20 cellular contexts compared by ENCODE assay signal in genomic region chr3:50830451-50830850, GRCh38.
"Had no signal": no experiment of that assay in that cellular context is flagged by ENCODE, and none has a peak within 500 bp of the region (broad histone marks: within the 10 kb centered on the region; RNA-seq: fewer than 3 reads in every experiment).

No MANE protein-coding gene starts in this region.

- DNase-seq: activated CD4-positive, alpha-beta T cell treated with anti-CD3 and anti-CD28 coated beads, Interleukin-2, amount 50 U/mL, for 1 hour; activated CD4-positive, CD25-positive, alpha-beta regulatory T cell treated with anti-CD3 and anti-CD28 coated beads, Interleukin-2, amount 50 U/mL, for 72 hours; activated CD8-positive, alpha-beta T cell treated with anti-CD3 and anti-CD28 coated beads, Interleukin-2, amount 10 ng/mL, durations not matched to agents 7 days and 5 days; activated gamma-delta T cell treated with Interleukin-2 at 50 U/mL for 16 hours; activated T-cell treated with anti-CD3 and anti-CD28 coated beads, Interleukin-2, amount 50 U/mL, for 1 hour; brain microvascular endothelial cell; central memory CD4-positive, alpha-beta T cell; effector memory CD8-positive, alpha-beta T cell; foreskin melanocyte; islet precursor cell; lower lobe of right lung; naive thymus-derived CD8-positive, alpha-beta T cell; stimulated activated CD4-positive, alpha-beta T cell treated with anti-CD3 and anti-CD28 coated beads, Interleukin-2, amount 100 ng/mL, for 48 hours; stimulated activated CD8-positive, alpha-beta memory T cell treated with anti-CD3 and anti-CD28 coated beads, Interleukin-4, amount 100 ng/mL, for 48 hours; stimulated activated naive CD4-positive, alpha-beta T cell; T-cell; thyroid gland; upper lobe of right lung had no signal

- ATAC-seq: activated CD8-positive, alpha-beta T cell treated with anti-CD3 and anti-CD28 coated beads, Interleukin-2, amount 10 ng/mL, durations not matched to agents 7 days and 5 days; activated naive CD4-positive, alpha-beta T cell treated with anti-CD3 and anti-CD28 coated beads, Interleukin-2, amount 50 U/mL, for 72 hours; effector memory CD8-positive, alpha-beta T cell; esophagus mucosa; lower lobe of right lung; naive thymus-derived CD8-positive, alpha-beta T cell; T-cell; upper lobe of right lung had no signal
